ENCODE assay signal across 11 cellular contexts in genomic region chr19:47253467-47253881, GRCh38. TPM values are rescaled to one million over a fixed set of nuclear protein-coding genes. Genes with fewer than 3 reads are reported as not detected.
DNase-seq lines count a peak whose midpoint lies in the region; ATAC-seq and TF ChIP-seq lines count a peak whose summit lies in the region.
"Had no signal": no experiment of that assay in that cellular context is flagged by ENCODE, and none has a peak within 500 bp of the region (broad histone marks: within the 10 kb centered on the region; RNA-seq: fewer than 3 reads in every experiment).

No MANE protein-coding gene starts in this region.

- H3K4me3 Mint-ChIP-seq in nephron progenitor cell: no peak overlapping the region

- no peaks in the 10 kb centered on the region for H3K27me3 ChIP-seq in foreskin keratinocyte

- no peaks in the 10 kb centered on the region for H3K9me3 Mint-ChIP-seq in nephron progenitor cell

- peak; percentile 69 for DNase-seq in A172 (ENCODE audit: low spot score)
- peak; percentile 51 for DNase-seq in HK-2 (ENCODE audit: unreplicated experiment)
- DNase-seq in T1000 (lab: John Stamatoyannopoulos, UW): peak; percentile 44
- peak; percentile 74 to 90 for DNase-seq in foreskin keratinocyte
- DNase-seq in stimulated activated CD4-positive, alpha-beta T cell treated with anti-CD3 and anti-CD28 coated beads, Interleukin-4, amount 100 ng/mL, for 4 hours: no peak
- DNase-seq in NCI-H345 treated with DMSO at 0.1 percent for 48 hours (lab: John Stamatoyannopoulos, UW; ENCODE audit: unreplicated experiment): no peak
- DNase-seq in erythroblast (lab: John Stamatoyannopoulos, UW): no peak
- no peak for DNase-seq in nephron progenitor cell
- DNase-seq: NCI-H1417, substantia nigra had no signal

- no peak for TF ChIP-seq POLR2A in erythroblast (IDR thresholded peaks at IDR 0.05; ENCODE audit: low read length)

- H3K36me3 Mint-ChIP-seq in nephron progenitor cell (ENCODE audit: low read depth): peaks cover 7% of the 10 kb centered on the region

- peak overlapping the region; percentile 64 for H3K27ac ChIP-seq in foreskin keratinocyte

- TF ChIP-seq CTCF in foreskin keratinocyte (conservative IDR thresholded peaks at IDR 0.05) (no peak), nephron progenitor cell (IDR thresholded peaks at IDR 0.05) (no peak)

- H3K4me1 ChIP-seq in foreskin keratinocyte: peaks cover 10% of the 10 kb centered on the region

- H3K27me3 Mint-ChIP-seq in nephron progenitor cell (ENCODE audit: low read depth, poor library complexity): peaks cover 8% of the 10 kb centered on the region

- H3K27ac Mint-ChIP-seq in nephron progenitor cell: no peak overlapping the region

- peak; percentile 0 for ATAC-seq in foreskin keratinocyte

- H3K4me1 Mint-ChIP-seq in nephron progenitor cell: peaks cover 18% of the 10 kb centered on the region

RNA-seq across cellular contexts. Expression of gene CCDC9, which starts 2.9 kb away (rescaled TPM):
- total RNA-seq in A172 (2014; rRNA removed; shearing (Covaris generic)): 2.6 and 3.7 TPM in 2 replicates
- total RNA-seq in foreskin keratinocyte: 8.2 and 11.3 TPM in 2 replicates
- polyA plus RNA-seq in foreskin keratinocyte: 13.9 and 15.3 TPM in 2 replicates

RNA-seq across cellular contexts. Expression of gene INAFM1, which starts 21.2 kb away (rescaled TPM):
- total RNA-seq in A172 (2014; rRNA removed; shearing (Covaris generic)): 0.19 and 0.41 TPM in 2 replicates
- 2.2 and 3.2 TPM in 2 replicates for total RNA-seq in foreskin keratinocyte
- 5.5 and 7.9 TPM in 2 replicates for polyA plus RNA-seq in foreskin keratinocyte

RNA-seq across cellular contexts. Expression of gene BBC3, which starts 22.5 kb away (rescaled TPM):
- 5.7 and 7.6 TPM in 2 replicates for total RNA-seq in A172 (2014; rRNA removed; shearing (Covaris generic))
- total RNA-seq in foreskin keratinocyte: 3.9 and 4.3 TPM in 2 replicates
- 4.7 and 5.5 TPM in 2 replicates for polyA plus RNA-seq in foreskin keratinocyte

RNA-seq across cellular contexts. Expression of gene C5AR1, which starts 56.2 kb away (rescaled TPM):
- not detected in 2 replicates for total RNA-seq in A172 (2014; rRNA removed; shearing (Covaris generic))
- total RNA-seq in foreskin keratinocyte: 0.04 TPM in 1 of 2 replicates, not detected in the other
- polyA plus RNA-seq in foreskin keratinocyte: 0.06 TPM in 1 of 2 replicates, not detected in the other
- polyA plus RNA-seq: neural cell had no signal

Comparison
In these comparisons a context has a peak if more than half of its experiments do, and no peak if none do; other contexts are left out.
1. DNase-seq: peak in A172 (single experiment), HK-2 (single experiment), T1000 (single experiment) and foreskin keratinocyte (2 of 2); none in stimulated activated CD4-positive, alpha-beta T cell treated with anti-CD3 and anti-CD28 coated beads, Interleukin-4, amount 100 ng/mL, for 4 hours (0 of 2), NCI-H345 treated with DMSO at 0.1 percent for 48 hours (single experiment), erythroblast (0 of 2) and nephron progenitor cell (single experiment).